8 cellular contexts compared by ENCODE assay signal in the genomic region with DNA sequence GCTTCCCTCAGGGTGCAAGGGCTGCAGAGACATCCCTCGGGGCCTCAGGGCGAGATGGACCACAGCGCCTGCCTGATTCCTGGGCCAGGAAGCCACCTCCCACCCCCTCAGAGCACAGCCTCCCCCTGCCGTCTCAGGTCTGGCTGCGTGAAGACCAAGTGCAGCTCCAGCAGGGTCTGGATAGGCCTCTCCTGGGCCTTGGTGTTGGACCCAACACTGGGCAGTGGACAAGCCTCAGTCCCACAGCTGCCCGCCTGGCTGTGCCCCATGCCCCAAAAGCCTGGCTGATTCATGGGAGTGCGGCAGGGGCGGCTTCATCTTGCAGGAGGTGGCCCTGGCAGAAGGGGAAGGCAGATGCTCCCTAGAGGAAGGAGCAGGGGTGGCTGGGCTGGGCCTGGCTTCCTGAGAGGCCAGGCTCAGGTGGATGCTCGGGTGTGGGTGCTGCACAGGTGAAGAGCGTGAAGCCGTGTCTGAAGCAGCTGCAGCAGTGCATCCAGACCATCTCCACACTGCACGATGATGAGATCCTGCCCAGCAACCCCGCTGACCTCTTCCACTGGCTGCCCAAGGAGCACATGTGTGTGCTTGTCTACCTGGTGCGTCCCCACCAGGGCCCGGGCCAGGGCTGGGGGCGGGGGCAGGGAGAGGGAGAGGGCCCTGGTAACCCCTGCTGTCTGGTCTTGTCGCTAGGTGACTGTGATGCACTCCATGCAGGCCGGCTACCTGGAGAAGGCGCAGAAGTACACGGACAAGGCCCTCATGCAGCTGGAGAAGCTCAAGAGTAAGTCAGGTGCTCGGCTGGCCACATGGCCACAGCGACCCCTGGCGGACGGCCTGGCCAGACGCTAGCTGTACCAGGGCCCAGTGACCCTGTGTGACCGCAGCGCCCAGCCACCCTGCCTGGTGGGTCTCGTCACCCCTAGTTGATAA. TPM values are rescaled to one million over a fixed set of nuclear protein-coding genes. Genes with fewer than 3 reads are reported as not detected.
DNase-seq lines count a peak whose midpoint lies in the region; ATAC-seq and TF ChIP-seq lines count a peak whose summit lies in the region.

No MANE protein-coding gene starts in this region.

- ATAC-seq in activated T-cell treated with anti-CD3 and anti-CD28 coated beads, Interleukin-2, amount 50 U/mL, for 72 hours (replicated peaks in 1 of 2) = no peak

- H2AFZ ChIP-seq in OCI-LY7 (ENCODE audit: low read length) = no peak overlapping the region

- BruUV-seq in OCI-LY7 (replicated peaks; lab: Mats Ljungman, UMichigan) = no TSS peak

- H3K4ac ChIP-seq in mesendoderm (ENCODE audit: low read depth, low read length) = no peak overlapping the region

- H2BK15ac ChIP-seq in mesendoderm (replicated peaks; ENCODE audit: low read depth) = no peak overlapping the region

- H2AK5ac ChIP-seq in mesendoderm (ENCODE audit: low read length) = no peak overlapping the region

- no peaks in the 10 kb centered on the region for H3K9me3 ChIP-seq in OCI-LY7 (ENCODE audit: low read length)

- peak; percentile 32 for DNase-seq in Caki2 (ENCODE audit: low read depth)
- DNase-seq in HL-60 (ENCODE audit: low read depth in 1 of 2, low spot score in 1 of 2) = peak in 1 of 2 experiments; percentile 69
- DNase-seq in OCI-LY7 (ENCODE audit: low spot score) = peak; percentile 57
- peak; percentile 87 for DNase-seq in ecto neural progenitor cell (ENCODE audit: low spot score)
- peak; percentile 84 for DNase-seq in mesendoderm
- no peak for DNase-seq in activated T-cell treated with anti-CD3 and anti-CD28 coated beads, Interleukin-2, amount 50 U/mL, for 72 hours
- DNase-seq in NCI-H1436 (lab: John Stamatoyannopoulos, UW) = no peak
- DNase-seq in stimulated activated CD4-positive, alpha-beta T cell treated with anti-CD3 and anti-CD28 coated beads, Interleukin-2, amount 100 ng/mL, for 48 hours = no peak

- H3K4me3 ChIP-seq in HL-60 (replicated peaks; ENCODE audit: insufficient read depth, low read length) = no peak overlapping the region
- no peak overlapping the region for H3K4me3 ChIP-seq in OCI-LY7 (ENCODE audit: low read depth, low read length, poor library complexity, severe bottlenecking)
- no peak overlapping the region for H3K4me3 ChIP-seq in mesendoderm (ENCODE audit: low read length)

- H2BK5ac ChIP-seq in mesendoderm (ENCODE audit: low read length) = no peak overlapping the region

- H3K79me2 ChIP-seq in OCI-LY7 (ENCODE audit: insufficient read depth, low read depth, low read length) = no peaks in the 10 kb centered on the region
- no peaks in the 10 kb centered on the region for H3K79me2 ChIP-seq in mesendoderm (ENCODE audit: control insufficient read depth, insufficient read depth, low read length)

- POLR2A ChIA-PET in OCI-LY7 (lab: Charles Lee) = no interaction called here

- intact Hi-C loops in OCI-LY7 (cut with micrococcal nuclease; ENCODE audit: unreplicated experiment) = no loop called here

- no peaks in the 10 kb centered on the region for H3K9me2 ChIP-seq in OCI-LY7 (ENCODE audit: insufficient read depth, low read length)

- H3K56ac ChIP-seq in mesendoderm (ENCODE audit: low read length) = no peak overlapping the region

- H4K5ac ChIP-seq in mesendoderm (ENCODE audit: low read length) = no peak overlapping the region

- TF ChIP-seq CTCF in HL-60 (IDR thresholded peaks at IDR 0.05; ENCODE audit: insufficient read depth, low read length) (peak; percentile 89), OCI-LY7 (conservative IDR thresholded peaks at IDR 0.05; ENCODE audit: low read length) (peak; percentile 79)

- CTCF ChIA-PET in OCI-LY7 (lab: Charles Lee; ENCODE audit: unreplicated experiment) = no interaction called here

- no peak overlapping the region for H3K9ac ChIP-seq in mesendoderm (ENCODE audit: low read length)

- H3K4me2 ChIP-seq in OCI-LY7 (ENCODE audit: low read length) = no peak overlapping the region
- H3K4me2 ChIP-seq in mesendoderm (ENCODE audit: low read length) = no peak overlapping the region

- no CpG with 5 or more reads among the region's 28 CpGs for WGBS in mesendoderm (ENCODE audit: extremely low coverage, insufficient coverage, low lambda C conversion rate)

- H3K36me3 ChIP-seq in OCI-LY7 (ENCODE audit: insufficient read depth, low read length) (peaks cover 86% of the 10 kb centered on the region), mesendoderm (ENCODE audit: control insufficient read depth, insufficient read depth, low read length) (peaks cover 13% of the 10 kb centered on the region)

- no peaks in the 10 kb centered on the region for H3K79me1 ChIP-seq in mesendoderm (ENCODE audit: low read length)

- no peak overlapping the region for H4K8ac ChIP-seq in mesendoderm (ENCODE audit: low read depth, low read length)

- no peaks in the 10 kb centered on the region for H3K4me1 Mint-ChIP-seq in activated T-cell treated with anti-CD3 and anti-CD28 coated beads, Interleukin-2, amount 50 U/mL, for 72 hours (ENCODE audit: low read depth)

- H3K9me3 Mint-ChIP-seq in activated T-cell treated with anti-CD3 and anti-CD28 coated beads, Interleukin-2, amount 50 U/mL, for 72 hours = no peaks in the 10 kb centered on the region

- H3K23ac ChIP-seq in mesendoderm (ENCODE audit: low read length) = no peak overlapping the region

- H3K4me3 Mint-ChIP-seq in activated T-cell treated with anti-CD3 and anti-CD28 coated beads, Interleukin-2, amount 50 U/mL, for 72 hours = no peak overlapping the region

- no peaks in the 10 kb centered on the region for H3K27me3 Mint-ChIP-seq in activated T-cell treated with anti-CD3 and anti-CD28 coated beads, Interleukin-2, amount 50 U/mL, for 72 hours (ENCODE audit: low read depth)

- H3K27me3 ChIP-seq in HL-60 (ENCODE audit: insufficient read depth, poor library complexity, severe bottlenecking) (no peaks in the 10 kb centered on the region), mesendoderm (ENCODE audit: insufficient read depth, low read length, poor library complexity) (no peaks in the 10 kb centered on the region)

- no peaks in the 10 kb centered on the region for H3K4me1 ChIP-seq in OCI-LY7 (ENCODE audit: insufficient read depth, low read length, poor library complexity, severe bottlenecking)
- H3K4me1 ChIP-seq in mesendoderm (ENCODE audit: control insufficient read depth, low read depth, low read length) = no peaks in the 10 kb centered on the region

- H3K36me3 Mint-ChIP-seq in activated T-cell treated with anti-CD3 and anti-CD28 coated beads, Interleukin-2, amount 50 U/mL, for 72 hours (ENCODE audit: insufficient read depth in 2 of 2) = peaks cover 5 to 8% of the 10 kb centered on the region in 2 donors

- H2BK120ac ChIP-seq in mesendoderm (ENCODE audit: low read depth, low read length) = no peak overlapping the region

- no peak overlapping the region for H3K27ac Mint-ChIP-seq in activated T-cell treated with anti-CD3 and anti-CD28 coated beads, Interleukin-2, amount 50 U/mL, for 72 hours

- no peaks in the 10 kb centered on the region for H4K20me1 ChIP-seq in OCI-LY7 (ENCODE audit: insufficient read depth, low read length)

- in situ Hi-C loops in Caki2 (cut with HindIII; ENCODE audit: low pct_unique_long_range_greater_than_20kb, low sequenced_read_pairs) = no loop called here

- H3K27ac ChIP-seq in HL-60 (replicated peaks) = no peak overlapping the region
- H3K27ac ChIP-seq in OCI-LY7 (ENCODE audit: low read depth, low read length, poor library complexity, severe bottlenecking) = no peak overlapping the region
- H3K27ac ChIP-seq in mesendoderm (ENCODE audit: low read depth, low read length) = no peak overlapping the region

- no peak overlapping the region for H3K18ac ChIP-seq in mesendoderm (ENCODE audit: low read length)

RNA-seq across cellular contexts. Expression of gene MAU2, which starts 21.7 kb away (rescaled TPM):
- total RNA-seq in Caki2 (2014; rRNA removed; shearing (Covaris generic); ENCODE audit: low replicate concordance) = 13.0 and 36.3 TPM in 2 replicates
- total RNA-seq in OCI-LY7 (2014; rRNA removed; shearing (Covaris generic)) = 31.9 and 58.7 TPM in 2 replicates
- total RNA-seq in OCI-LY7 (2022) = 81.7 and 103 TPM in 2 replicates
- polyA plus RNA-seq in mesendoderm (2013, experiment 1 of 2) = 14.4 TPM
- 13.7 TPM for polyA plus RNA-seq in mesendoderm (2013, experiment 2 of 2)
- total RNA-seq in activated T-cell treated with anti-CD3 and anti-CD28 coated beads, Interleukin-2, amount 50 U/mL, for 72 hours = 10 to 100 TPM; 64.2 to 68.5 TPM

RNA-seq across cellular contexts. Expression of gene SUGP1, which starts 22.0 kb away (rescaled TPM):
- 19.2 and 30.8 TPM in 2 replicates for total RNA-seq in Caki2 (2014; rRNA removed; shearing (Covaris generic); ENCODE audit: low replicate concordance)
- 34.6 and 37.9 TPM in 2 replicates for total RNA-seq in OCI-LY7 (2014; rRNA removed; shearing (Covaris generic))
- 61.4 and 64.2 TPM in 2 replicates for total RNA-seq in OCI-LY7 (2022)
- 52.3 TPM for polyA plus RNA-seq in mesendoderm (2013, experiment 1 of 2)
- 47.0 TPM for polyA plus RNA-seq in mesendoderm (2013, experiment 2 of 2)
- 10 to 100 TPM; 67.3 to 69.9 TPM for total RNA-seq in activated T-cell treated with anti-CD3 and anti-CD28 coated beads, Interleukin-2, amount 50 U/mL, for 72 hours

Comparison
In these comparisons a context has a peak if more than half of its experiments do, and no peak if none do; other contexts are left out.
1. DNase-seq: peak in Caki2 (single experiment), OCI-LY7 (single experiment), ecto neural progenitor cell (single experiment) and mesendoderm (single experiment); none in activated T-cell treated with anti-CD3 and anti-CD28 coated beads, Interleukin-2, amount 50 U/mL, for 72 hours (0 of 2), NCI-H1436 (single experiment) and stimulated activated CD4-positive, alpha-beta T cell treated with anti-CD3 and anti-CD28 coated beads, Interleukin-2, amount 100 ng/mL, for 48 hours (0 of 2).